In the genomic region with DNA sequence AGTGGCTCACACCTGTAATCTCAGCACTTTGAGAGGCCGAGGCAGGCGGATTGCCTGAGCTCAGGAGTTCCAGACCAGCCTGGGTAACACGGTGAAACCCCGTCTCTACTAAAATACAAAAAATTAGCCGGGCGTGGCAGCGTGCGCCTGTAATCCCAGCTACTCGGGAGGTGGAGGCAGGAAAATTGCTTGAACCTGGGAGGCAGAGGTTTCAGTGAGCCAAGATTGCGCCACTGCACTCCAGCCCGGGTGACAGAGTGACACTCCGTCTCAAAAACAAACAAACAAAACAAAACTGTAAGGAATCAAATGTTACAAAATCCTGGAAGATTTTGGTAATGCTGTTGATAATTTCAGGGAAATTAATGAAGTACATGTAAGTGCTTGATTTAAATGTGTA, we compare ENCODE assay signal across 8 cellular contexts. TPM values are rescaled to one million over a fixed set of nuclear protein-coding genes. Genes with fewer than 3 reads are reported as not detected.
A peak's percentile ranks its signal among the peaks of the same experiment; 100 is the strongest.
DNase-seq lines count a peak whose midpoint lies in the region; ATAC-seq and TF ChIP-seq lines count a peak whose summit lies in the region.
"Not testable (repeated sequence)": the region's sequence is repeated elsewhere in the genome, so short reads cannot be mapped to it uniquely, and the experiment has no call there.

No MANE protein-coding gene starts in this region.

- H3K4me1 ChIP-seq in endocrine pancreas (ENCODE audit: control insufficient read depth, insufficient read depth, low read length); neuron (ENCODE audit: insufficient read depth, low read length): not testable (repeated sequence)

- not testable (repeated sequence) for H3K9me3 Mint-ChIP-seq in CD4-positive, alpha-beta T cell; activated naive CD8-positive, alpha-beta T cell (ENCODE audit: low read depth); immature natural killer cell

- H3K4me3 ChIP-seq in SK-N-MC (peak overlapping the region; percentile 86), endocrine pancreas (ENCODE audit: control insufficient read depth, insufficient read depth, low read length) (peak overlapping the region; percentile 72), neuron (ENCODE audit: low read length) (peak overlapping the region; percentile 98)

- not testable (repeated sequence) for H3K36me3 ChIP-seq in SK-N-MC (ENCODE audit: insufficient read depth, low read length); endocrine pancreas (ENCODE audit: control insufficient read depth, insufficient read depth, low read length); neuron (ENCODE audit: insufficient read depth, low read length)

- ATAC-seq in CD4-positive, alpha-beta T cell (ENCODE audit: poor library complexity) = not testable (repeated sequence)
- peak; percentile 9 for ATAC-seq in HG02870 (IDR thresholded peaks at IDR 0.05; ENCODE audit: unreplicated experiment)

- DNase-seq in CD4-positive, alpha-beta T cell; SK-N-MC (ENCODE audit: low read depth, low spot score); immature natural killer cell; substantia nigra (lab: John Stamatoyannopoulos, UW): not testable (repeated sequence)

- H3K9me3 ChIP-seq in CD4-positive, alpha-beta T cell (ENCODE audit: control insufficient read depth, low read length); SK-N-MC (ENCODE audit: low read depth, low read length); endocrine pancreas (ENCODE audit: control insufficient read depth, low read length); neuron (ENCODE audit: low read length): not testable (repeated sequence)

- H3K27ac Mint-ChIP-seq in CD4-positive, alpha-beta T cell = peak overlapping the region; percentile 84
- H3K27ac Mint-ChIP-seq in activated naive CD8-positive, alpha-beta T cell = not testable (repeated sequence)
- H3K27ac Mint-ChIP-seq in immature natural killer cell = peak overlapping the region in 3 of 6 donors; percentile 72 to 89 (median 82)

- H3K27me3 Mint-ChIP-seq in CD4-positive, alpha-beta T cell = peaks cover 15% of the 10 kb centered on the region
- H3K27me3 Mint-ChIP-seq in activated naive CD8-positive, alpha-beta T cell = not testable (repeated sequence)
- H3K27me3 Mint-ChIP-seq in immature natural killer cell (ENCODE audit: low read depth in 3 of 3) = peaks cover 2 to 14% (median 4%) of the 10 kb centered on the region in 3 donors

- peak overlapping the region; percentile 74 for H3K9ac ChIP-seq in SK-N-MC (ENCODE audit: insufficient read length)
- not testable (repeated sequence) for H3K9ac ChIP-seq in endocrine pancreas (ENCODE audit: control insufficient read depth, insufficient read depth, low read length)

- not testable (repeated sequence) for H3K27me3 ChIP-seq in CD4-positive, alpha-beta T cell (ENCODE audit: control insufficient read depth, insufficient read depth, low read length); endocrine pancreas (ENCODE audit: control insufficient read depth, insufficient read depth, low read length); neuron (ENCODE audit: insufficient read depth, low read length)

- H3K4me3 Mint-ChIP-seq in CD4-positive, alpha-beta T cell = peak overlapping the region; percentile 86
- H3K4me3 Mint-ChIP-seq in activated naive CD8-positive, alpha-beta T cell = peak overlapping the region; percentile 96
- peak overlapping the region; percentile 79 to 92 (median 86) for H3K4me3 Mint-ChIP-seq in immature natural killer cell

- POLR2A ChIA-PET in CD4-positive, alpha-beta T cell (lab: Charles Lee) = interaction anchor here (0.6 to 3.0 kb wide), 10 partner anchors 8 to 196 kb away, joined by 3 to 22 read pairs (median 4); a partner anchor contains a TSS

- TF ChIP-seq CTCF in CD4-positive, alpha-beta T cell (IDR thresholded peaks at IDR 0.05) = not testable (repeated sequence)

- H3K27ac ChIP-seq in CD4-positive, alpha-beta T cell (ENCODE audit: low read depth, low read length); SK-N-MC: not testable (repeated sequence)
- H3K27ac ChIP-seq in substantia nigra (ENCODE audit: low read depth, low read length, poor library complexity, severe bottlenecking) = peak overlapping the region; percentile 72

- intact Hi-C loops in CD4-positive, alpha-beta T cell (cut with DNase I, micrococcal nuclease) = not testable (repeated sequence)

- CTCF ChIA-PET in CD4-positive, alpha-beta T cell (lab: Charles Lee) = interaction anchor here (0.7 to 1.8 kb wide), 2 partner anchors 14 to 553 kb away, joined by 3 to 6 read pairs; a partner anchor contains a TSS

- peak overlapping the region; percentile 74 for H2AFZ ChIP-seq in neuron (ENCODE audit: low read depth, low read length)

- H3K4me1 Mint-ChIP-seq in CD4-positive, alpha-beta T cell (ENCODE audit: low read depth) = peaks cover 22% of the 10 kb centered on the region
- peaks cover 32% of the 10 kb centered on the region for H3K4me1 Mint-ChIP-seq in activated naive CD8-positive, alpha-beta T cell (ENCODE audit: low read depth)
- peaks cover 15 to 21% of the 10 kb centered on the region in 2 donors for H3K4me1 Mint-ChIP-seq in immature natural killer cell

- H3K36me3 Mint-ChIP-seq in CD4-positive, alpha-beta T cell (ENCODE audit: low read depth); activated naive CD8-positive, alpha-beta T cell; immature natural killer cell: not testable (repeated sequence)

RNA-seq across cellular contexts. Expression of a gene that starts 5.2 kb away (rescaled TPM):
- 1 to 10 TPM; 7.6 to 8.4 TPM for total RNA-seq in CD4-positive, alpha-beta T cell
- polyA plus RNA-seq in immature natural killer cell = 10 to 100 TPM; 14.4 to 33.4 (median 32.4) TPM

RNA-seq across cellular contexts. Expression of a gene that starts 14.5 kb away (rescaled TPM):
- under 1 TPM; 0.28 to 0.55 TPM for total RNA-seq in CD4-positive, alpha-beta T cell
- under 1 TPM; 0.40 to 0.91 (median 0.62) TPM for polyA plus RNA-seq in immature natural killer cell

RNA-seq across cellular contexts. Expression of a gene that starts 21.3 kb away (rescaled TPM):
- under 1 TPM; 0.77 to 0.81 TPM for total RNA-seq in CD4-positive, alpha-beta T cell
- 1 to 10 TPM in 2 of 3 donors, under 1 TPM in 1; 0.90 to 3.0 (median 2.1) TPM for polyA plus RNA-seq in immature natural killer cell

RNA-seq across cellular contexts. Expression of a gene that starts 32.8 kb away (rescaled TPM):
- 1 to 10 TPM in 1 of 2 experiments, under 1 TPM in 1; 0.71 to 1.0 TPM for total RNA-seq in CD4-positive, alpha-beta T cell
- 1 to 10 TPM; 1.2 to 3.6 (median 1.4) TPM for polyA plus RNA-seq in immature natural killer cell

RNA-seq across cellular contexts. Expression of a gene that starts 39.0 kb away (rescaled TPM):
- 1,000 to 10,000 TPM; 1,619 to 1,646 TPM for total RNA-seq in CD4-positive, alpha-beta T cell
- 1,000 to 10,000 TPM in 1 of 3 donors, 100 to 1,000 TPM in 2; 558 to 1,355 (median 731) TPM for polyA plus RNA-seq in immature natural killer cell
